In genomic region chr19:30854207-30854606, GRCh38 we compare ENCODE assay signal across 9 cellular contexts.
"Had no signal": no experiment of that assay in that cellular context is flagged by ENCODE, and none has a peak within 500 bp of the region (broad histone marks: within the 10 kb centered on the region; RNA-seq: fewer than 3 reads in every experiment).

No MANE protein-coding gene starts in this region.

- H3K9me3 ChIP-seq: HAP-1 had no signal

- H3K4me3 ChIP-seq: GM23248, GM23338, HAP-1 had no signal

- H3K4me1 ChIP-seq: HAP-1 had no signal

- H3K36me3 ChIP-seq: HAP-1 had no signal

- H3K27ac ChIP-seq: GM23248 had no signal

- ATAC-seq: GM23338, HCT116 had no signal

- DNase-seq: GM23248, GOT3, H7, H9, HCEC 1CT, HFFc6 had no signal
